8 cellular contexts compared by ENCODE assay signal in genomic region chr6:13194852-13195251, GRCh38.
DNase-seq lines count a peak whose midpoint lies in the region; ATAC-seq, FAIRE-seq and TF ChIP-seq lines count a peak whose summit lies in the region.

No MANE protein-coding gene starts in this region.

- H3K9ac ChIP-seq in DND-41 (ENCODE audit: low read depth, low read length), result no peak overlapping the region

- H3K4me2 ChIP-seq in DND-41 (ENCODE audit: insufficient read depth, low read length), result no peak overlapping the region

- ATAC-seq in DND-41 (ENCODE audit: insufficient read depth, low read depth) (no peak), HG03025 (IDR thresholded peaks at IDR 0.05; ENCODE audit: low FRiP score, unreplicated experiment) (no peak)

- no peak overlapping the region for H3K4me3 ChIP-seq in DND-41 (ENCODE audit: low read depth in 1 of 2, low read length in 2 of 2)
- H3K4me3 ChIP-seq in fibroblast of mammary gland (ENCODE audit: control insufficient read depth, low read depth, low read length), result no peak overlapping the region

- H4K20me1 ChIP-seq in DND-41 (ENCODE audit: insufficient read depth, low read length), result no peaks in the 10 kb centered on the region

- H3K9me3 ChIP-seq in DND-41 (ENCODE audit: insufficient read depth, low read length, severe bottlenecking), result no peaks in the 10 kb centered on the region

- H3K27ac ChIP-seq in DND-41 (ENCODE audit: low read length), result no peak overlapping the region

- H3K27me3 ChIP-seq in DND-41 (ENCODE audit: insufficient read depth, low read length, poor library complexity), result peaks cover 20% of the 10 kb centered on the region

- H2AFZ ChIP-seq in DND-41 (ENCODE audit: low read depth, low read length), result no peak overlapping the region

- no peaks in the 10 kb centered on the region for H3K9me3 Mint-ChIP-seq in nephron

- H3K4me1 ChIP-seq in DND-41 (ENCODE audit: insufficient read depth, low read length), result no peaks in the 10 kb centered on the region

- H3K27me3 Mint-ChIP-seq in nephron (ENCODE audit: low read depth), result peaks cover 3% of the 10 kb centered on the region

- H3K36me3 Mint-ChIP-seq in nephron (ENCODE audit: low read depth), result no peaks in the 10 kb centered on the region

- DNase-seq in DND-41 (peak; percentile 6), H54 (ENCODE audit: insufficient read length, low spot score) (peak; percentile 51), RPMI7951 (ENCODE audit: low read depth) (peak; percentile 69), fibroblast of mammary gland (ENCODE audit: low read depth) (peak; percentile 76), amniotic stem cell (lab: John Stamatoyannopoulos, UW) (no peak), GF-D8 (lab: John Stamatoyannopoulos, UW) (no peak)

- H3K79me2 ChIP-seq in DND-41 (ENCODE audit: insufficient read depth, low read length), result no peaks in the 10 kb centered on the region

- H3K4me3 Mint-ChIP-seq in nephron, result no peak overlapping the region

- H3K4me1 Mint-ChIP-seq in nephron, result peaks cover 5% of the 10 kb centered on the region

- H3K27ac Mint-ChIP-seq in nephron, result peak overlapping the region in 1 of 3 experiments; percentile 34

- no peak for FAIRE-seq in H54 (lab: Jason Lieb, UNC)

- TF ChIP-seq CTCF in DND-41 (IDR thresholded peaks at IDR 0.05; ENCODE audit: borderline replicate concordance, extremely low read depth, low read length, poor library complexity, severe bottlenecking), result peak; percentile 21
- TF ChIP-seq CTCF in fibroblast of mammary gland (conservative IDR thresholded peaks at IDR 0.05; ENCODE audit: control insufficient read depth, insufficient read depth, low read depth, low read length), result peak; percentile 67
- TF ChIP-seq CTCF in nephron (IDR thresholded peaks at IDR 0.05; ENCODE audit: unreplicated experiment in 3 of 3), result peak; percentile 51 to 57 (median 54)

- no peaks in the 10 kb centered on the region for H3K36me3 ChIP-seq in DND-41 (ENCODE audit: insufficient read depth, low read length)

- no peak for TF ChIP-seq POLR2A in H54 (IDR thresholded peaks at IDR 0.05; ENCODE audit: low read depth, low read length)

Comparison
In these comparisons a context has a peak if more than half of its experiments do, and no peak if none do; other contexts are left out.
1. DNase-seq: peak in DND-41 (single experiment), H54 (single experiment), RPMI7951 (single experiment) and fibroblast of mammary gland (single experiment); none in amniotic stem cell (single experiment) and GF-D8 (single experiment).
2. Peak in every context shown above with its lines, with median percentiles within 50 percentile points of each other: CTCF ChIP-seq.